8 cellular contexts compared by ENCODE assay signal in genomic region chr19:2239771-2240770, GRCh38. TPM values are rescaled to one million over a fixed set of nuclear protein-coding genes. Genes with fewer than 3 reads are reported as not detected.
DNase-seq lines count a peak whose midpoint lies in the region; ATAC-seq and TF ChIP-seq lines count a peak whose summit lies in the region.

No MANE protein-coding gene starts in this region.

- H3K36me3 ChIP-seq in BE2C (peaks cover 58% of the 10 kb centered on the region), left lung (peaks cover 11 to 27% of the 10 kb centered on the region in 2 donors), tibial nerve (peaks cover 5 to 24% (median 12%) of the 10 kb centered on the region in 3 donors)

- no peaks in the 10 kb centered on the region for H3K27me3 ChIP-seq in BE2C
- no peaks in the 10 kb centered on the region for H3K27me3 ChIP-seq in left lung
- no peaks in the 10 kb centered on the region for H3K27me3 ChIP-seq in tibial nerve

- no peak for TF ChIP-seq POLR2A in tibial nerve (IDR thresholded peaks at IDR 0.05)

- no peaks in the 10 kb centered on the region for H3K9me3 ChIP-seq in BE2C
- no peaks in the 10 kb centered on the region for H3K9me3 ChIP-seq in left lung
- H3K9me3 ChIP-seq in tibial nerve, result no peaks in the 10 kb centered on the region

- peaks cover 9% of the 10 kb centered on the region; the same call in 1 of the 2 replicates for H3K4me1 ChIP-seq in BE2C
- H3K4me1 ChIP-seq in left lung, result peaks cover 41 to 69% of the 10 kb centered on the region in 2 donors
- H3K4me1 ChIP-seq in tibial nerve, result peaks cover 0 to 73% (median 53%) of the 10 kb centered on the region in 4 donors

- H3K4me3 ChIP-seq in BE2C (ENCODE audit: low read depth, low read length), result peak overlapping the region; percentile 88
- peak overlapping the region; percentile 36 for H3K4me3 ChIP-seq in Jurkat, Clone E6-1 (ENCODE audit: low read length)
- peak overlapping the region; percentile 51 for H3K4me3 ChIP-seq in astrocyte of the cerebellum (ENCODE audit: low read depth, low read length)
- H3K4me3 ChIP-seq in left lung, result peak overlapping the region; percentile 22 to 98
- peak overlapping the region in 3 of 4 donors; percentile 13 to 37 (median 16) for H3K4me3 ChIP-seq in tibial nerve

- intact Hi-C loops in left lung (cut with DNase I), result loop anchor here (5.0 to 10.0 kb wide), 2 partner anchors 32 to 85 kb away; partner anchors contain the start of gene AP3D1 (in 1 of the 2)

- TF ChIP-seq EP300 in tibial nerve (IDR thresholded peaks at IDR 0.05), result no peak

- no peak for TF ChIP-seq CTCF in BE2C (IDR thresholded peaks at IDR 0.05; ENCODE audit: low read depth, low read length)
- TF ChIP-seq CTCF in astrocyte of the cerebellum (IDR thresholded peaks at IDR 0.05; ENCODE audit: low read depth, low read length, missing control alignments), result no peak
- no peak for TF ChIP-seq CTCF in left lung (IDR thresholded peaks at IDR 0.05)
- no peak for TF ChIP-seq CTCF in tibial nerve (IDR thresholded peaks at IDR 0.05)

- ATAC-seq in left lung (no peak), GM18517 (IDR thresholded peaks at IDR 0.05; ENCODE audit: unreplicated experiment) (no peak), GM21423 (IDR thresholded peaks at IDR 0.05; ENCODE audit: unreplicated experiment) (no peak)

- DNase-seq in BE2C (no peak), astrocyte of the cerebellum (ENCODE audit: low read depth) (peak; percentile 34), left lung (no peak), tibial nerve (ENCODE audit: low spot score in 2 of 2) (no peak), NCI-H2171 (lab: John Stamatoyannopoulos, UW) (no peak)
- peak; percentile 72 for DNase-seq in Jurkat, Clone E6-1 (ENCODE audit: low read depth, low spot score)

- in situ Hi-C loops in astrocyte of the cerebellum (cut with HindIII; ENCODE audit: low sequenced_read_pairs), result loop anchor here (5.0 kb wide), 2 partner anchors 53 to 87 kb away; partner anchors contain the start of genes LSM7 and SPPL2B

- H3K27ac ChIP-seq in left lung, result peak overlapping the region; percentile 41 to 73
- peak overlapping the region; percentile 12 to 90 (median 64) for H3K27ac ChIP-seq in tibial nerve

- WGBS in tibial nerve, 2 donors, result 21 to 27% methylated on average over 31 to 32 of the region's 34 CpGs

RNA-seq across cellular contexts. Expression of gene SF3A2, which starts 3.4 kb away (rescaled TPM):
- 329 TPM for polyA plus RNA-seq in BE2C (2012; ENCODE audit: insufficient read depth, insufficient read length, low read depth)
- 178 TPM for polyA plus RNA-seq in Jurkat, Clone E6-1 (2012; ENCODE audit: insufficient read depth, insufficient read length)
- total RNA-seq in left lung, result 10 to 100 TPM; 50.1 to 57.8 TPM
- total RNA-seq in tibial nerve, result 10 to 100 TPM; 21.4 to 84.0 (median 51.8) TPM

RNA-seq across cellular contexts. Expression of gene PLEKHJ1, which starts 3.9 kb away (rescaled TPM):
- polyA plus RNA-seq in BE2C (2012; ENCODE audit: insufficient read depth, insufficient read length, low read depth), result 120 TPM
- polyA plus RNA-seq in Jurkat, Clone E6-1 (2012; ENCODE audit: insufficient read depth, insufficient read length), result 91.2 TPM
- total RNA-seq in left lung (10 to 100 TPM; 61.1 to 74.4 TPM), tibial nerve (10 to 100 TPM; 37.3 to 67.5 (median 51.2) TPM)

RNA-seq across cellular contexts. Expression of gene AMH, which starts 9.1 kb away (rescaled TPM):
- polyA plus RNA-seq in BE2C (2012; ENCODE audit: insufficient read depth, insufficient read length, low read depth), result 25.8 TPM
- polyA plus RNA-seq in Jurkat, Clone E6-1 (2012; ENCODE audit: insufficient read depth, insufficient read length), result 17.0 TPM
- total RNA-seq in left lung (1 to 10 TPM; 1.1 TPM), tibial nerve (1 to 10 TPM in 2 of 4 donors, under 1 TPM in 1, not detected in 1; 0.59 to 5.4 (median 2.1) TPM)

RNA-seq across cellular contexts. Expression of gene JSRP1, which starts 16.1 kb away (rescaled TPM):
- 1.2 TPM for polyA plus RNA-seq in BE2C (2012; ENCODE audit: insufficient read depth, insufficient read length, low read depth)
- not detected for polyA plus RNA-seq in Jurkat, Clone E6-1 (2012; ENCODE audit: insufficient read depth, insufficient read length)
- 1 to 10 TPM in 1 of 2 donors, under 1 TPM in 1; 0.65 to 1.1 TPM for total RNA-seq in left lung
- not detected for total RNA-seq in tibial nerve

RNA-seq across cellular contexts. Expression of gene PEAK3, which starts 41.9 kb away (rescaled TPM):
- polyA plus RNA-seq in BE2C (2012; ENCODE audit: insufficient read depth, insufficient read length, low read depth), result 0.17 TPM
- not detected for polyA plus RNA-seq in Jurkat, Clone E6-1 (2012; ENCODE audit: insufficient read depth, insufficient read length)
- 1 to 10 TPM; 1.0 to 8.5 TPM for total RNA-seq in left lung
- 1 to 10 TPM in 2 of 4 donors, under 1 TPM in 2; 0.42 to 4.2 (median 2.2) TPM for total RNA-seq in tibial nerve

Comparison
In these comparisons a context has a peak if more than half of its experiments do, and no peak if none do; other contexts are left out.
1. DNase-seq: peak in Jurkat, Clone E6-1 (single experiment) and astrocyte of the cerebellum (single experiment); none in BE2C (single experiment), left lung (0 of 2), tibial nerve (0 of 2) and NCI-H2171 (single experiment).
2. H3K4me3 ChIP-seq: peak in every context shown above with its lines; median percentile 88 in BE2C; 60 in left lung; 51 in astrocyte of the cerebellum; 36 in Jurkat, Clone E6-1; 16 in tibial nerve.